8 cellular contexts compared by ENCODE assay signal in genomic region chr13:43054803-43055802, GRCh38. TPM values are rescaled to one million over a fixed set of nuclear protein-coding genes. Genes with fewer than 3 reads are reported as not detected.
DNase-seq lines count a peak whose midpoint lies in the region; ATAC-seq, FAIRE-seq and TF ChIP-seq lines count a peak whose summit lies in the region.

No MANE protein-coding gene starts in this region.

- POLR2A ChIA-PET in MCF 10A (lab: Yijun Ruan, JAX) = interaction anchor here (0.6 to 2.2 kb wide), 22 partner anchors 9 to 1354 kb away, joined by 3 to 12 read pairs (median 4); partner anchors contain the start of gene AKAP11

- intact Hi-C loops in MCF 10A (cut with micrococcal nuclease) (no loop called here), kidney (cut with DNase I) (no loop called here), lower leg skin (cut with DNase I; ENCODE audit: low total_unique reads) (no loop called here)

- CTCF ChIA-PET in MCF 10A (lab: Yijun Ruan, JAX) = interaction anchor here (0.5 to 1.0 kb wide), 5 partner anchors 9 to 1705 kb away, joined by 3 to 6 read pairs (median 3); no protein-coding TSS in a partner anchor

- no peaks in the 10 kb centered on the region for H3K36me3 Mint-ChIP-seq in MCF 10A (ENCODE audit: insufficient read depth, unreplicated experiment)

- WGBS in lower leg skin, 2 donors = 9 to 10% methylated on average over 13 of the region's 13 CpGs

- H3K27ac Mint-ChIP-seq in MCF 10A (ENCODE audit: low read depth, unreplicated experiment) = no peak overlapping the region
- H3K27ac Mint-ChIP-seq in stimulated activated naive CD8-positive, alpha-beta T cell treated with anti-CD3 and anti-CD28 coated beads, Interleukin-15, amount 100 ng/mL, for 72 hours = no peak overlapping the region

- H3K4me3 ChIP-seq in kidney (ENCODE audit: low read length in 2 of 2) (peak overlapping the region; percentile 80 to 97), lower leg skin (ENCODE audit: low read depth, poor library complexity, severe bottlenecking) (no peak overlapping the region)

- DNase-seq in activated CD4-positive, CD25-positive, alpha-beta regulatory T cell treated with anti-CD3 and anti-CD28 coated beads, Interleukin-2, amount 50 U/mL, for 72 hours = no peak
- DNase-seq in NAMALWA (ENCODE audit: low spot score) = peak; percentile 60
- DNase-seq in MCF 10A (ENCODE audit: unreplicated experiment) = peak; percentile 45
- DNase-seq in kidney = no peak
- no peak for DNase-seq in stimulated activated naive CD8-positive, alpha-beta T cell treated with anti-CD3 and anti-CD28 coated beads, Interleukin-15, amount 100 ng/mL, for 72 hours
- DNase-seq in lower leg skin (ENCODE audit: low spot score in 2 of 2) = no peak
- no peak for DNase-seq in GM13976 (ENCODE audit: low spot score)

- no peak for FAIRE-seq in kidney (lab: Jason Lieb, UNC)

- in situ Hi-C loops in GM13976 (cut with MboI; ENCODE audit: low sequenced_read_pairs, unreplicated experiment) = no loop called here

- H3K4me3 Mint-ChIP-seq in MCF 10A (ENCODE audit: unreplicated experiment) = no peak overlapping the region
- no peak overlapping the region for H3K4me3 Mint-ChIP-seq in stimulated activated naive CD8-positive, alpha-beta T cell treated with anti-CD3 and anti-CD28 coated beads, Interleukin-15, amount 100 ng/mL, for 72 hours

- no peaks in the 10 kb centered on the region for H3K27me3 Mint-ChIP-seq in MCF 10A (ENCODE audit: insufficient read depth, unreplicated experiment)
- no peaks in the 10 kb centered on the region for H3K27me3 Mint-ChIP-seq in stimulated activated naive CD8-positive, alpha-beta T cell treated with anti-CD3 and anti-CD28 coated beads, Interleukin-15, amount 100 ng/mL, for 72 hours

- H3K27ac ChIP-seq in kidney (ENCODE audit: low read depth in 2 of 2, low read length in 2 of 2) = peak overlapping the region; percentile 79 to 94

- H3K4me1 Mint-ChIP-seq in MCF 10A (ENCODE audit: insufficient read depth, unreplicated experiment) = peaks cover 34% of the 10 kb centered on the region
- H3K4me1 Mint-ChIP-seq in stimulated activated naive CD8-positive, alpha-beta T cell treated with anti-CD3 and anti-CD28 coated beads, Interleukin-15, amount 100 ng/mL, for 72 hours = peaks cover 5% of the 10 kb centered on the region

- H3K9me3 Mint-ChIP-seq in MCF 10A (ENCODE audit: unreplicated experiment) = no peaks in the 10 kb centered on the region
- H3K9me3 Mint-ChIP-seq in stimulated activated naive CD8-positive, alpha-beta T cell treated with anti-CD3 and anti-CD28 coated beads, Interleukin-15, amount 100 ng/mL, for 72 hours = no peaks in the 10 kb centered on the region

- peak; percentile 72 for ATAC-seq in activated CD4-positive, CD25-positive, alpha-beta regulatory T cell treated with anti-CD3 and anti-CD28 coated beads, Interleukin-2, amount 50 U/mL, for 24 hours
- ATAC-seq in stimulated activated naive CD8-positive, alpha-beta T cell treated with anti-CD3 and anti-CD28 coated beads, Interleukin-15, amount 100 ng/mL, for 72 hours = peak; percentile 39

- no peaks in the 10 kb centered on the region for H3K9me3 ChIP-seq in kidney (ENCODE audit: control insufficient read depth in 1 of 2, low read length in 2 of 2)

- no peaks in the 10 kb centered on the region for H3K36me3 ChIP-seq in kidney (ENCODE audit: control insufficient read depth in 1 of 2, insufficient read depth in 2 of 2, low read length in 2 of 2)

- BruUV-seq in MCF 10A (replicated peaks; lab: Mats Ljungman, UMichigan) = no TSS peak

- TF ChIP-seq CTCF in MCF 10A (IDR thresholded peaks at IDR 0.05; ENCODE audit: unreplicated experiment) = no peak
- no peak for TF ChIP-seq CTCF in kidney (IDR thresholded peaks at IDR 0.05; ENCODE audit: borderline replicate concordance, extremely low read depth, insufficient read depth)
- TF ChIP-seq CTCF in lower leg skin (IDR thresholded peaks at IDR 0.05) = no peak
- no peak for TF ChIP-seq CTCF in GM13976 (IDR thresholded peaks at IDR 0.05; ENCODE audit: borderline replicate concordance, control extremely low read depth, extremely low read depth, insufficient read depth, missing control alignments)

- TF ChIP-seq POLR2A in lower leg skin (IDR thresholded peaks at IDR 0.05) = no peak

- peaks cover 6 to 7% of the 10 kb centered on the region in 2 donors for H3K4me1 ChIP-seq in kidney (ENCODE audit: control insufficient read depth in 1 of 2, insufficient read depth in 1 of 2, low read depth in 1 of 2, low read length in 2 of 2)

- H3K9ac ChIP-seq in kidney (ENCODE audit: low read length in 2 of 2) = peak overlapping the region; percentile 79 to 97

RNA-seq across cellular contexts. Expression of gene DNAJC15, which starts 31.7 kb away (rescaled TPM):
- total RNA-seq in MCF 10A (2022) (32.4 and 34.0 TPM in 2 replicates), kidney (18.8 TPM), lower leg skin (1 to 10 TPM; 1.6 to 8.4 (median 4.1) TPM)
- 31.0 TPM for polyA plus RNA-seq in kidney (ENCODE audit: insufficient read depth, low read depth, low replicate concordance)

Comparison
In these comparisons a context has a peak if more than half of its experiments do, and no peak if none do; other contexts are left out.
1. DNase-seq: peak in NAMALWA (single experiment) and MCF 10A (single experiment); none in activated CD4-positive, CD25-positive, alpha-beta regulatory T cell treated with anti-CD3 and anti-CD28 coated beads, Interleukin-2, amount 50 U/mL, for 72 hours (single experiment), kidney (single experiment), stimulated activated naive CD8-positive, alpha-beta T cell treated with anti-CD3 and anti-CD28 coated beads, Interleukin-15, amount 100 ng/mL, for 72 hours (0 of 2), lower leg skin (0 of 2) and GM13976 (single experiment).